19 cellular contexts compared by ENCODE assay signal in the genomic region with DNA sequence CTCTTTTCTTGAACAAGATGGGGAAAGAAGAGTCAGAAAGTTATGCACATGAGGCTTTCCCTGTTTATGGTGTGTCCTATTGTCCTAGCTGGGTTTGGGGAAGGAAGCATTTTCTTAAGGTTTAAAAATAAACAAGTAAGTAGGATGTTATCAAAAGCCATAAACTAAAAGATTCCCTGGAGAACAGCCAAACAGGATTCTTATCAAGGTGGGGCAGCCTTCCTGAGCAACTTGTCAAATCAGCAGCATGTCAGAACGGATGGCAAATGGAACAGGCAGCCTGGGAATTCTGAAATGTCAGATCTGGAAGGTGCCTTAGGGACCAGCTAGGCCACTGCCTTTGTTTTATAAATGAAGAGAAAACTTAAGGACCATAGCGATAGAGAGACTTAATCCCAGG.
"Had no signal": no experiment of that assay in that cellular context is flagged by ENCODE, and none has a peak within 500 bp of the region (broad histone marks: within the 10 kb centered on the region; RNA-seq: fewer than 3 reads in every experiment).

No MANE protein-coding gene starts in this region.

- H3K27ac Mint-ChIP-seq: activated CD8-positive, alpha-beta T cell treated with anti-CD3 and anti-CD28 coated beads for 36 hours; activated naive CD8-positive, alpha-beta T cell treated with anti-CD3 and anti-CD28 coated beads, Interleukin-2, amount 10 ng/mL, durations not matched to agents 7 days and 5 days; activated T-cell treated with anti-CD3 and anti-CD28 coated beads, Interleukin-2, amount 50 U/mL, for 24 hours; activated T-helper 2 cell treated with anti-CD3 and anti-CD28 coated beads, Interferon-gamma antibody, Interleukin-2, Interleukin-4, amounts not matched to agents 10 μg/mL and 5 μg/mL and 100 μg/mL, durations not matched to agents 14 hours and 24 hours and 36 hours; memory B cell; naive thymus-derived CD4-positive, alpha-beta T cell had no signal

- ATAC-seq: activated CD8-positive, alpha-beta T cell treated with anti-CD3 and anti-CD28 coated beads for 36 hours; foreskin keratinocyte; naive thymus-derived CD4-positive, alpha-beta T cell had no signal

- H3K4me1 ChIP-seq: foreskin keratinocyte had no signal

- H3K4me3 Mint-ChIP-seq: activated CD8-positive, alpha-beta T cell treated with anti-CD3 and anti-CD28 coated beads for 36 hours; activated naive CD8-positive, alpha-beta T cell treated with anti-CD3 and anti-CD28 coated beads, Interleukin-2, amount 10 ng/mL, durations not matched to agents 7 days and 5 days; activated T-cell treated with anti-CD3 and anti-CD28 coated beads, Interleukin-2, amount 50 U/mL, for 24 hours; memory B cell; naive thymus-derived CD4-positive, alpha-beta T cell had no signal

- H3K4me1 Mint-ChIP-seq: memory B cell had no signal

- H3K36me3 Mint-ChIP-seq: activated naive CD8-positive, alpha-beta T cell treated with anti-CD3 and anti-CD28 coated beads, Interleukin-2, amount 10 ng/mL, durations not matched to agents 7 days and 5 days; memory B cell; naive thymus-derived CD4-positive, alpha-beta T cell had no signal

- DNase-seq: activated CD4-positive, alpha-beta T cell treated with anti-CD3 and anti-CD28 coated beads for 48 hours; activated CD4-positive, CD25-positive, alpha-beta regulatory T cell; activated CD8-positive, alpha-beta T cell treated with anti-CD3 and anti-CD28 coated beads for 36 hours; activated naive CD4-positive, alpha-beta T cell treated with Interleukin-2 at 50 U/mL for 16 hours; activated naive CD8-positive, alpha-beta T cell treated with anti-CD3 and anti-CD28 coated beads, Interleukin-2, amount 10 ng/mL, durations not matched to agents 7 days and 5 days; activated T-cell treated with anti-CD3 and anti-CD28 coated beads, Interleukin-2, amount 50 U/mL, for 24 hours; amygdala; dorsolateral prefrontal cortex; foreskin keratinocyte; head of caudate nucleus; naive thymus-derived CD4-positive, alpha-beta T cell; stimulated activated CD4-positive, alpha-beta T cell treated with anti-CD3 and anti-CD28 coated beads, Interleukin-2, amount 100 ng/mL, for 24 hours; stimulated activated naive CD4-positive, alpha-beta T cell treated with Interleukin-2 at 50 U/mL for 16 hours; SW 1271; T-helper 2 cell; thyroid gland had no signal

- H3K9me3 ChIP-seq: thyroid gland had no signal

- H3K4me3 ChIP-seq: cardiac muscle cell, dorsolateral prefrontal cortex, thyroid gland had no signal

- H3K27me3 ChIP-seq: cardiac muscle cell, foreskin keratinocyte, thyroid gland had no signal

- H3K9me3 Mint-ChIP-seq: activated CD8-positive, alpha-beta T cell treated with anti-CD3 and anti-CD28 coated beads for 36 hours; activated T-cell treated with anti-CD3 and anti-CD28 coated beads, Interleukin-2, amount 50 U/mL, for 24 hours had no signal

- H3K36me3 ChIP-seq: cardiac muscle cell, thyroid gland had no signal
